Comparison of ENCODE assay signal across 14 cellular contexts in the genomic region with DNA sequence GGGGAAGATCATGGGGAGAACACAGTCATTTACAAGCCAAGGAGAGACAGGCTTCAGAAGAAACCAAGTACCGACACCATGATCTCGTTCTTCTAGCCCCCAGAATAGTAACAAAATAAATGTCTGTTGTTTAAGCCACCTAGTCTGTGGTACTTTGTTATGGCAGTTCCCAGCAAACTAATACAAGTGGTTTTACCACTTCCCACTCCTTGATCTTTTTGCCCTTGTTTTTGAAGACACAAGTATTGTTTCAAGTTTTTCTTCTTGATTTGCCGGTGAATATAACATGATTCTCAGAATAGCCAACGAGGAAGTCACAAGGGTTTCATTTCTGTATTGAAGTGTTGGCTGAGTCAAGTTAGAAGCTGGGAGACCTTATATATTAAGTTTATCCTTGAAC.
A peak's percentile ranks its signal among the peaks of the same experiment; 100 is the strongest.
DNase-seq lines count a peak whose midpoint lies in the region; ATAC-seq, FAIRE-seq and TF ChIP-seq lines count a peak whose summit lies in the region.
"Had no signal": no experiment of that assay in that cellular context is flagged by ENCODE, and none has a peak within 500 bp of the region (broad histone marks: within the 10 kb centered on the region; RNA-seq: fewer than 3 reads in every experiment).

No MANE protein-coding gene starts in this region.

- H3K36me3 ChIP-seq in OCI-LY1 (ENCODE audit: insufficient read depth, low read length): no peaks in the 10 kb centered on the region
- H3K36me3 ChIP-seq: lower lobe of right lung had no signal

- peaks cover 61% of the 10 kb centered on the region for H3K4me1 ChIP-seq in OCI-LY1 (ENCODE audit: insufficient read depth, low read length, severe bottlenecking)
- H3K4me1 ChIP-seq: lower lobe of right lung had no signal

- H2AFZ ChIP-seq in OCI-LY1 (ENCODE audit: low read length): peak overlapping the region; percentile 53

- ATAC-seq in GM21515 (IDR thresholded peaks at IDR 0.05; ENCODE audit: unreplicated experiment) (peak; percentile 77), HG03045 (IDR thresholded peaks at IDR 0.05; ENCODE audit: unreplicated experiment) (peak; percentile 63)
- ATAC-seq: activated T-helper 17 cell treated with anti-CD3 and anti-CD28 coated beads, Interleukin-2, amount 50 U/mL, for 72 hours; lower lobe of right lung; PC-3 had no signal

- H3F3A ChIP-seq in OCI-LY1 (ENCODE audit: insufficient read depth, low read length): no peaks in the 10 kb centered on the region

- no peaks in the 10 kb centered on the region for H3K9me2 ChIP-seq in OCI-LY1 (ENCODE audit: low read depth, low read length)

- no peaks in the 10 kb centered on the region for H3K27me3 ChIP-seq in OCI-LY1 (ENCODE audit: insufficient read depth, low read length)

- FAIRE-seq in GM18507 (lab: Jason Lieb, UNC): peak; percentile 59

- peak overlapping the region; percentile 41 for H3K9ac ChIP-seq in OCI-LY1 (ENCODE audit: low read length)

- no peaks in the 10 kb centered on the region for H3K79me2 ChIP-seq in OCI-LY1 (ENCODE audit: insufficient read depth, low read length)

- TF ChIP-seq CTCF in OCI-LY1 (IDR thresholded peaks at IDR 0.05; ENCODE audit: low read length): no peak

- H3K4me3 ChIP-seq in OCI-LY1 (ENCODE audit: low read depth, low read length, poor library complexity, severe bottlenecking): peak overlapping the region; percentile 38
- H3K4me3 ChIP-seq: lower lobe of right lung had no signal

- H4K20me1 ChIP-seq in OCI-LY1 (ENCODE audit: insufficient read depth, low read length): no peaks in the 10 kb centered on the region

- H3K27ac ChIP-seq in OCI-LY1 (ENCODE audit: low read depth, low read length, poor library complexity, severe bottlenecking): peak overlapping the region; percentile 88
- H3K27ac ChIP-seq: lower lobe of right lung had no signal

- DNase-seq in GM18507 (ENCODE audit: extremely low spot score, insufficient read length, low read depth): no peak
- no peak for DNase-seq in NCI-H1436 (lab: John Stamatoyannopoulos, UW)
- DNase-seq in NCI-H1436 treated with DMSO at 0.1 percent for 48 hours (lab: John Stamatoyannopoulos, UW): no peak
- DNase-seq in SKM-1 (lab: John Stamatoyannopoulos, UW; ENCODE audit: unreplicated experiment): no peak
- DNase-seq in NCI-H510A (lab: John Stamatoyannopoulos, UW): no peak
- DNase-seq: activated CD4-positive, alpha-beta T cell treated with anti-CD3 and anti-CD28 coated beads for 4 hours; lower lobe of right lung; NCI-H2107; PC-3; T-helper 1 cell had no signal

- H3K9me3 ChIP-seq in OCI-LY1 (ENCODE audit: low read length): no peaks in the 10 kb centered on the region
- H3K9me3 ChIP-seq: lower lobe of right lung had no signal

- peak overlapping the region; percentile 59 for H3K4me2 ChIP-seq in OCI-LY1 (ENCODE audit: low read length)
